In genomic region chr1:13781907-13782633, GRCh38 we compare ENCODE assay signal across 8 cellular contexts.
DNase-seq lines count a peak whose midpoint lies in the region; ATAC-seq, FAIRE-seq and TF ChIP-seq lines count a peak whose summit lies in the region.

No MANE protein-coding gene starts in this region.

- H3K14ac ChIP-seq in IMR-90 (replicated peaks; ENCODE audit: low read depth, low read length) (no peak overlapping the region), H9 (ENCODE audit: insufficient read depth, low read length) (no peak overlapping the region)

- peaks cover 13% of the 10 kb centered on the region for H3K36me3 ChIP-seq in BJ (ENCODE audit: control insufficient read depth, insufficient read depth, low read length)
- peaks cover 27% of the 10 kb centered on the region for H3K36me3 ChIP-seq in IMR-90 (ENCODE audit: control insufficient read depth, insufficient read depth, low read length)

- dilution Hi-C loops in IMR-90 (cut with HindIII; ENCODE audit: low sequenced_read_pairs, unreplicated experiment): no loop called here

- H4K8ac ChIP-seq in IMR-90 (ENCODE audit: low read depth in 2 of 2, low read length in 2 of 2) (no peak overlapping the region), H9 (replicated peaks; ENCODE audit: insufficient read length, low read depth, low read length) (no peak overlapping the region)

- peaks cover 15 to 33% of the 10 kb centered on the region in 2 experiments for H3K4me1 Mint-ChIP-seq in H9

- H4K91ac ChIP-seq in IMR-90 (ENCODE audit: insufficient read depth, low read depth, low read length) (peak overlapping the region; percentile 8; the same call in 1 of the 2 replicates), H9 (ENCODE audit: insufficient read length, low read depth, low read length) (no peak overlapping the region)

- H3K4me2 ChIP-seq in IMR-90 (ENCODE audit: low read depth, low read length) (peak overlapping the region; percentile 69), H9 (ENCODE audit: insufficient read depth, insufficient read length, low read length) (no peak overlapping the region)

- H3K18ac ChIP-seq in IMR-90 (ENCODE audit: low read depth, low read length): peak overlapping the region; percentile 60
- H3K18ac ChIP-seq in H9 (ENCODE audit: insufficient read length, low read depth, low read length): no peak overlapping the region

- H3K23ac ChIP-seq in IMR-90 (ENCODE audit: low read depth, low read length): no peak overlapping the region
- H3K23ac ChIP-seq in H9 (ENCODE audit: insufficient read length, low read depth, low read length): no peak overlapping the region

- no peak overlapping the region for H3K56ac ChIP-seq in IMR-90 (ENCODE audit: extremely low read depth, insufficient read depth, low read length)
- no peak overlapping the region for H3K56ac ChIP-seq in H9 (ENCODE audit: insufficient read length, low read depth, low read length)

- WGBS in IMR-90 (ENCODE audit: extremely low coverage in 2 of 2, insufficient read length in 1 of 2), 2 experiments: 100% methylated on average over 4 of the region's 20 CpGs; no CpG with 5 or more reads in 1 of the 2 experiments
- WGBS in H9 (ENCODE audit: extremely low coverage, insufficient read length, low lambda C conversion rate): no CpG with 5 or more reads among the region's 20 CpGs

- no peak overlapping the region for H2BK15ac ChIP-seq in IMR-90 (ENCODE audit: low read depth, low read length)
- H2BK15ac ChIP-seq in H9 (ENCODE audit: low read depth, low read length): no peak overlapping the region

- peak; percentile 56 for ATAC-seq in IMR-90 (ENCODE audit: low read depth)
- ATAC-seq in GM18520 (IDR thresholded peaks at IDR 0.05; ENCODE audit: unreplicated experiment): no peak

- H3K9ac ChIP-seq in IMR-90 (ENCODE audit: low read depth, low read length) (no peak overlapping the region), H9 (ENCODE audit: extremely low read depth, insufficient read length, low read length) (no peak overlapping the region)

- H2BK120ac ChIP-seq in IMR-90 (ENCODE audit: low read depth, low read length) (0 out of 2 replicates have a peak overlapping the region, but pooled peaks have one; percentile 4), H9 (ENCODE audit: low read depth, low read length, poor library complexity, severe bottlenecking) (no peak overlapping the region)

- no peaks in the 10 kb centered on the region for H3K27me3 Mint-ChIP-seq in H9 (ENCODE audit: low read depth)

- in situ Hi-C loops in IMR-90 (cut with MboI; ENCODE audit: low sequenced_read_pairs): no loop called here

- peak overlapping the region; percentile 83; the same call in 1 of the 2 replicates for H3K27ac ChIP-seq in IMR-90 (ENCODE audit: insufficient read depth, low read length)
- H3K27ac ChIP-seq in H9 (ENCODE audit: insufficient read length, low read depth, low read length): no peak overlapping the region

- no peaks in the 10 kb centered on the region for H3K27me3 ChIP-seq in BJ (ENCODE audit: control insufficient read depth, insufficient read depth, low read length)
- H3K27me3 ChIP-seq in IMR-90 (ENCODE audit: control insufficient read depth, insufficient read depth, low read length): no peaks in the 10 kb centered on the region
- H3K27me3 ChIP-seq in H9 (ENCODE audit: insufficient read depth, low read length): no peaks in the 10 kb centered on the region

- DNase-seq in BJ (ENCODE audit: low read depth) (no peak), IMR-90 (peak; percentile 86), non-pigmented ciliary epithelial cell (ENCODE audit: low read depth) (peak; percentile 53), H9 (no peak), NCI-H446 treated with DMSO at 0.1 percent for 48 hours (lab: John Stamatoyannopoulos, UW) (no peak), HuH-7.5 (ENCODE audit: low spot score) (no peak)

- peak overlapping the region; percentile 52 for H2BK5ac ChIP-seq in IMR-90 (ENCODE audit: low read depth, low read length, poor library complexity, severe bottlenecking)
- H2BK5ac ChIP-seq in H9 (ENCODE audit: insufficient read length, low read length): no peak overlapping the region

- H3K4me3 Mint-ChIP-seq in H9: no peak overlapping the region

- POLR2A ChIA-PET in BJ (lab: Charles Lee) (no interaction called here), IMR-90 (lab: Charles Lee; ENCODE audit: unreplicated experiment) (interaction anchor here (0.6 kb wide), 1 partner anchor 31 kb away, joined by 3 read pairs; no protein-coding TSS in a partner anchor)

- H4K20me1 ChIP-seq in IMR-90 (ENCODE audit: insufficient read depth, low read length) (peaks cover 62% of the 10 kb centered on the region), H9 (ENCODE audit: control insufficient read depth, insufficient read depth, insufficient read length) (no peaks in the 10 kb centered on the region)

- no peaks in the 10 kb centered on the region for H3K9me3 ChIP-seq in IMR-90 (ENCODE audit: control insufficient read depth, insufficient read depth, low read length)
- no peaks in the 10 kb centered on the region for H3K9me3 ChIP-seq in H9 (ENCODE audit: control insufficient read depth, low read depth, low read length)

- H3K9me3 Mint-ChIP-seq in H9: no peaks in the 10 kb centered on the region

- H2AK9ac ChIP-seq in IMR-90 (replicated peaks; ENCODE audit: low read depth, low read length, poor library complexity): no peak overlapping the region

- H3K4ac ChIP-seq in IMR-90 (ENCODE audit: low read depth, low read length) (no peak overlapping the region), H9 (ENCODE audit: low read depth, low read length) (no peak overlapping the region)

- intact Hi-C loops in IMR-90 (cut with micrococcal nuclease): no loop called here

- H3K4me1 ChIP-seq in IMR-90 (ENCODE audit: control insufficient read depth, insufficient read depth, low read length) (peaks cover 35% of the 10 kb centered on the region), H9 (ENCODE audit: insufficient read depth, low read length) (peaks cover 12% of the 10 kb centered on the region; the same call in 1 of the 2 replicates)

- no peak overlapping the region for H2AK5ac ChIP-seq in IMR-90 (ENCODE audit: low read depth, low read length)
- H2AK5ac ChIP-seq in H9 (ENCODE audit: insufficient read length, low read length): no peak overlapping the region

- TF ChIP-seq CTCF in BJ (IDR thresholded peaks at IDR 0.05; ENCODE audit: insufficient read depth, low read depth, low read length) (no peak), IMR-90 (conservative IDR thresholded peaks at IDR 0.05; ENCODE audit: low read depth, low read length) (no peak), H9 (conservative IDR thresholded peaks at IDR 0.05) (no peak)

- H3K36me3 Mint-ChIP-seq in H9 (ENCODE audit: insufficient read depth in 1 of 3, low read depth in 3 of 3): peaks cover 10 to 50% (median 36%) of the 10 kb centered on the region in 3 experiments

- BruUV-seq in IMR-90 (replicated peaks; lab: Mats Ljungman, UMichigan): no TSS peak

- H2AFZ ChIP-seq in IMR-90 (replicated peaks; ENCODE audit: low read length, poor library complexity): no peak overlapping the region
- H2AFZ ChIP-seq in H9 (ENCODE audit: low read length): no peak overlapping the region

- peak overlapping the region; percentile 21; the same call in 1 of the 2 replicates for H4K5ac ChIP-seq in IMR-90 (ENCODE audit: low read depth, low read length)
- no peak overlapping the region for H4K5ac ChIP-seq in H9 (ENCODE audit: insufficient read length, low read depth, low read length)

- TF ChIP-seq POLR2A in IMR-90 (IDR thresholded peaks at IDR 0.05; ENCODE audit: low read depth, low read length): no peak

- H2BK20ac ChIP-seq in IMR-90 (ENCODE audit: low read depth, low read length) (no peak overlapping the region), H9 (ENCODE audit: low read depth, low read length, poor library complexity, severe bottlenecking) (no peak overlapping the region)

- H3K79me1 ChIP-seq in IMR-90 (ENCODE audit: low read depth in 1 of 2, low read length in 2 of 2) (peaks cover 16 to 82% of the 10 kb centered on the region in 2 experiments), H9 (ENCODE audit: insufficient read depth, low read depth, low read length, poor library complexity, severe bottlenecking) (no peaks in the 10 kb centered on the region)

- CTCF ChIA-PET in BJ (lab: Yijun Ruan, JAX) (interaction anchor here (0.9 to 2.1 kb wide), 6 partner anchors 10 to 67 kb away, joined by 3 to 8 read pairs (median 4); no protein-coding TSS in a partner anchor), IMR-90 (lab: Yijun Ruan, JAX) (interaction anchor here (0.6 to 1.5 kb wide), 2 partner anchors 15 to 18 kb away, joined by 3 to 4 read pairs; no protein-coding TSS in a partner anchor)

- no peak for TF ChIP-seq RAD21 in IMR-90 (IDR thresholded peaks at IDR 0.05; ENCODE audit: low read length)

- H3K79me2 ChIP-seq in H9 (ENCODE audit: insufficient read depth, low read length): no peaks in the 10 kb centered on the region

- H3K4me3 ChIP-seq in BJ (ENCODE audit: low read depth, low read length) (peak overlapping the region; percentile 10; the same call in 1 of the 2 replicates), IMR-90 (ENCODE audit: insufficient read depth, low read depth, low read length) (no peak overlapping the region)

- H3K23me2 ChIP-seq in H9 (ENCODE audit: insufficient read length, low read depth, low read length, poor library complexity, severe bottlenecking): no peaks in the 10 kb centered on the region

- FAIRE-seq in endometrium (lab: Jason Lieb, UNC): peak; percentile 18

- H3K27ac Mint-ChIP-seq in H9: 0 out of 7 replicates have a peak overlapping the region, but pooled peaks of 1 of the 3 experiments have one; percentile 7

- no peak overlapping the region for H2BK12ac ChIP-seq in H9 (ENCODE audit: insufficient read length, low read depth, low read length)

- peaks cover 23% of the 10 kb centered on the region for H3K9me1 ChIP-seq in IMR-90 (ENCODE audit: insufficient read depth, low read length)

- no peak overlapping the region for H3T11ph ChIP-seq in H9 (ENCODE audit: low read length)

TF ChIP-seq in IMR-90, 13 proteins besides CTCF, POLR2A, EP300 and RAD21:
- TF ChIP-seq NFE2L2 (IDR thresholded peaks at IDR 0.05; ENCODE audit: low read depth, low read length) (no peak), FOS (IDR thresholded peaks at IDR 0.05; ENCODE audit: low read depth, low read length) (peak; percentile 59; the same call in 1 of the 2 replicates), MAFK (IDR thresholded peaks at IDR 0.05; ENCODE audit: low read depth, low read length) (peak; percentile 82), RFX5 (IDR thresholded peaks at IDR 0.05; ENCODE audit: low read depth, low read length) (no peak)

Comparison
In these comparisons a context has a peak if more than half of its experiments do, and no peak if none do; other contexts are left out.
1. DNase-seq: peak in IMR-90 (single experiment) and non-pigmented ciliary epithelial cell (single experiment); none in BJ (single experiment), H9 (single experiment), NCI-H446 treated with DMSO at 0.1 percent for 48 hours (single experiment) and HuH-7.5 (single experiment).